ENCODE assay signal across 28 cellular contexts in genomic region chr2:15790326-15790725, GRCh38.
"Had no signal": no experiment of that assay in that cellular context is flagged by ENCODE, and none has a peak within 500 bp of the region (broad histone marks: within the 10 kb centered on the region; RNA-seq: fewer than 3 reads in every experiment).

No MANE protein-coding gene starts in this region.

- H3K27ac Mint-ChIP-seq: endodermal cell, immature natural killer cell, mesothelial cell of epicardium had no signal

- ATAC-seq: esophagus mucosa, gastrocnemius medialis, heart left ventricle, left cardiac atrium, left lung, left ventricle myocardium superior, mucosa of descending colon had no signal

- H3K4me3 Mint-ChIP-seq: endodermal cell, immature natural killer cell, mesothelial cell of epicardium, naive B cell had no signal

- H3K4me1 Mint-ChIP-seq: endodermal cell, immature natural killer cell, naive B cell had no signal

- H3K27me3 ChIP-seq: colonic mucosa, gastrocnemius medialis, hepatocyte had no signal

- H3K9me3 ChIP-seq: colonic mucosa, esophagus squamous epithelium, gastrocnemius medialis, heart left ventricle, left lung, lower lobe of right lung, mucosa of descending colon had no signal

- H3K4me1 ChIP-seq: colonic mucosa, lower lobe of right lung had no signal

- DNase-seq: colonic mucosa; cortex of kidney; dermis blood vessel endothelial cell; effector CD4-positive, alpha-beta T cell; effector memory CD4-positive, alpha-beta T cell; endodermal cell; erythroblast; esophagus squamous epithelium; foreskin fibroblast; foreskin melanocyte; gastrocnemius medialis; heart left ventricle; hypothalamus; immature natural killer cell; islet precursor cell; left cardiac atrium; left lung; left ventricle myocardium superior; lower lobe of right lung; mesenchymal stem cell; mucosa of descending colon; naive B cell had no signal

- H3K4me3 ChIP-seq: colonic mucosa, dorsolateral prefrontal cortex, esophagus squamous epithelium, gastrocnemius medialis, heart left ventricle, hepatocyte, left lung, lower lobe of right lung, mucosa of descending colon had no signal

- H3K36me3 Mint-ChIP-seq: immature natural killer cell, mesothelial cell of epicardium, naive B cell had no signal

- H3K79me2 ChIP-seq: hepatocyte had no signal

- H3K27ac ChIP-seq: colonic mucosa, dorsolateral prefrontal cortex, epithelial cell of prostate, esophagus squamous epithelium, gastrocnemius medialis, heart left ventricle, hepatocyte, left lung, lower lobe of right lung had no signal

- FAIRE-seq: endometrium had no signal

- H3K36me3 ChIP-seq: colonic mucosa, esophagus squamous epithelium, gastrocnemius medialis, heart left ventricle, left lung, lower lobe of right lung had no signal

- H2AFZ ChIP-seq: hepatocyte had no signal

- H3K9me3 Mint-ChIP-seq: endodermal cell, immature natural killer cell, mesothelial cell of epicardium had no signal

- H3K4me2 ChIP-seq: hepatocyte had no signal
